12 cellular contexts compared by ENCODE assay signal in the genomic region with DNA sequence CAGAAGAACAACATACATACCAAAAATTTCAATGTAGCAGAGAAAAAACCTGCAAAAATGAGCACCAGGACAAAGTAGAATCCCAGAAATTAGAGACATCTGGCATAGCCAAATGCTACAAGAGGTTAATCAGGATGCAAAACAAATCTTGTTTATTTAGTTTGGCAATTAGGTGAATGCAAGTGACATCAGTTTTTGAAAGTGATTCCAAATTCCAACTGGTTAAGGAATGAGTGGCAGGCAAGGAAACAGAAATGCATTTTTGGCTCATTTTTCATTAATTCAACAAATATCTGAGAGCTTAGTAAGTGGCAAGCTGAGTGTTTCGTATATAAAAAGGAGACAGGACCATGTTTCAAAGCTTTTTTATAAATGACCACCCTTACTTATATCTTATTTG. TPM values are rescaled to one million over a fixed set of nuclear protein-coding genes. Genes with fewer than 3 reads are reported as not detected.
DNase-seq lines count a peak whose midpoint lies in the region; ATAC-seq and TF ChIP-seq lines count a peak whose summit lies in the region.
"Had no signal": no experiment of that assay in that cellular context is flagged by ENCODE, and none has a peak within 500 bp of the region (broad histone marks: within the 10 kb centered on the region; RNA-seq: fewer than 3 reads in every experiment).

No MANE protein-coding gene starts in this region.

- H3K27me3 ChIP-seq in thoracic aorta (replicated peaks; ENCODE audit: insufficient read depth) (no peaks in the 10 kb centered on the region), tibial nerve (no peaks in the 10 kb centered on the region)
- H3K27me3 ChIP-seq: neutrophil, upper lobe of left lung had no signal

- WGBS in tibial nerve, 2 donors = 17 to 28% methylated on average over 1 of the region's 1 CpG

- intact Hi-C loops in left colon (cut with DNase I, micrococcal nuclease) = no loop called here

- no peak overlapping the region for H3K27ac Mint-ChIP-seq in activated naive CD4-positive, alpha-beta T cell treated with anti-CD3 and anti-CD28 coated beads, Interleukin-2, amount 50 U/mL, for 24 hours
- peak overlapping the region; percentile 91 for H3K27ac Mint-ChIP-seq in T-helper 17 cell

- no peak for DNase-seq in activated naive CD4-positive, alpha-beta T cell (lab: John Stamatoyannopoulos, UW)
- DNase-seq in T-helper 17 cell (no peak), fibroblast of pulmonary artery (ENCODE audit: low read depth) (peak; percentile 54), thoracic aorta (ENCODE audit: low spot score) (no peak), tibial nerve (ENCODE audit: low spot score in 2 of 2) (no peak), left colon (no peak)
- DNase-seq: activated naive CD4-positive, alpha-beta T cell treated with Interleukin-2 at 50 U/mL for 16 hours; T-helper 1 cell; upper lobe of left lung had no signal

- no peak for ATAC-seq in T-helper 17 cell
- peak; percentile 27 for ATAC-seq in thoracic aorta (ENCODE audit: insufficient number of reproducible peaks, low FRiP score, low read depth)
- ATAC-seq in GM19463 (IDR thresholded peaks at IDR 0.05; ENCODE audit: unreplicated experiment) = no peak
- ATAC-seq in left colon = no peak

- peak overlapping the region; percentile 31 for H3K4me3 Mint-ChIP-seq in activated naive CD4-positive, alpha-beta T cell treated with anti-CD3 and anti-CD28 coated beads, Interleukin-2, amount 50 U/mL, for 24 hours
- H3K4me3 Mint-ChIP-seq in T-helper 17 cell = no peak overlapping the region

- no peak for TF ChIP-seq POLR2A in tibial nerve (IDR thresholded peaks at IDR 0.05)

- peaks cover 87% of the 10 kb centered on the region for H3K4me1 Mint-ChIP-seq in activated naive CD4-positive, alpha-beta T cell treated with anti-CD3 and anti-CD28 coated beads, Interleukin-2, amount 50 U/mL, for 24 hours
- H3K4me1 Mint-ChIP-seq in T-helper 17 cell = peaks cover 68% of the 10 kb centered on the region

- peaks cover 4% of the 10 kb centered on the region for H3K36me3 Mint-ChIP-seq in activated naive CD4-positive, alpha-beta T cell treated with anti-CD3 and anti-CD28 coated beads, Interleukin-2, amount 50 U/mL, for 24 hours
- no peaks in the 10 kb centered on the region for H3K36me3 Mint-ChIP-seq in T-helper 17 cell (ENCODE audit: low read depth)

- TF ChIP-seq EP300 in tibial nerve (IDR thresholded peaks at IDR 0.05) = no peak

- H3K27ac ChIP-seq in thoracic aorta = peak overlapping the region in 1 of 2 donors; percentile 44
- H3K27ac ChIP-seq in tibial nerve = no peak overlapping the region
- H3K27ac ChIP-seq: neutrophil, upper lobe of left lung had no signal

- H3K4me3 ChIP-seq in fibroblast of pulmonary artery (replicated peaks; ENCODE audit: low read depth, low read length) (no peak overlapping the region), thoracic aorta (no peak overlapping the region), tibial nerve (no peak overlapping the region)
- H3K4me3 ChIP-seq: upper lobe of left lung had no signal

- H3K9me3 ChIP-seq in T-helper 17 cell (ENCODE audit: control insufficient read depth, low read length, poor library complexity, severe bottlenecking) = no peaks in the 10 kb centered on the region
- H3K9me3 ChIP-seq in thoracic aorta = no peaks in the 10 kb centered on the region
- no peaks in the 10 kb centered on the region for H3K9me3 ChIP-seq in tibial nerve
- H3K9me3 ChIP-seq: neutrophil, upper lobe of left lung had no signal

- no peaks in the 10 kb centered on the region for H3K9me3 Mint-ChIP-seq in activated naive CD4-positive, alpha-beta T cell treated with anti-CD3 and anti-CD28 coated beads, Interleukin-2, amount 50 U/mL, for 24 hours

- H3K27me3 Mint-ChIP-seq in activated naive CD4-positive, alpha-beta T cell treated with anti-CD3 and anti-CD28 coated beads, Interleukin-2, amount 50 U/mL, for 24 hours = no peaks in the 10 kb centered on the region
- no peaks in the 10 kb centered on the region for H3K27me3 Mint-ChIP-seq in T-helper 17 cell

- H3K4me1 ChIP-seq in thoracic aorta (ENCODE audit: control insufficient read depth in 1 of 2, low read depth in 2 of 2) (peaks cover 37 to 69% of the 10 kb centered on the region in 2 donors), tibial nerve (peaks cover 0 to 69% (median 29%) of the 10 kb centered on the region in 4 donors)

- TF ChIP-seq CTCF in fibroblast of pulmonary artery (IDR thresholded peaks at IDR 0.05; ENCODE audit: low read length, missing control alignments) (no peak), thoracic aorta (IDR thresholded peaks at IDR 0.05) (no peak), tibial nerve (IDR thresholded peaks at IDR 0.05) (no peak)

- H3K36me3 ChIP-seq in thoracic aorta (no peaks in the 10 kb centered on the region), tibial nerve (no peaks in the 10 kb centered on the region)
- H3K36me3 ChIP-seq: neutrophil, upper lobe of left lung had no signal

RNA-seq across cellular contexts. Expression of a gene that starts 21.3 kb away (rescaled TPM):
- 10 to 100 TPM; 53.8 to 61.3 TPM for total RNA-seq in T-helper 17 cell
- 10 to 100 TPM; 15.4 to 27.5 TPM for total RNA-seq in thoracic aorta
- total RNA-seq in tibial nerve = 10 to 100 TPM; 13.2 to 23.2 (median 17.6) TPM
- 10 to 100 TPM; 33.3 to 34.2 TPM for total RNA-seq in left colon

RNA-seq across cellular contexts. Expression of a gene that starts 51.1 kb away (rescaled TPM):
- total RNA-seq in T-helper 17 cell (100 to 1,000 TPM; 124 to 143 TPM), thoracic aorta (100 to 1,000 TPM; 111 to 215 TPM), tibial nerve (100 to 1,000 TPM; 129 to 222 (median 185) TPM), left colon (100 to 1,000 TPM; 274 to 339 TPM)
